Comparison of ENCODE assay signal across 1 cellular context in the genomic region with DNA sequence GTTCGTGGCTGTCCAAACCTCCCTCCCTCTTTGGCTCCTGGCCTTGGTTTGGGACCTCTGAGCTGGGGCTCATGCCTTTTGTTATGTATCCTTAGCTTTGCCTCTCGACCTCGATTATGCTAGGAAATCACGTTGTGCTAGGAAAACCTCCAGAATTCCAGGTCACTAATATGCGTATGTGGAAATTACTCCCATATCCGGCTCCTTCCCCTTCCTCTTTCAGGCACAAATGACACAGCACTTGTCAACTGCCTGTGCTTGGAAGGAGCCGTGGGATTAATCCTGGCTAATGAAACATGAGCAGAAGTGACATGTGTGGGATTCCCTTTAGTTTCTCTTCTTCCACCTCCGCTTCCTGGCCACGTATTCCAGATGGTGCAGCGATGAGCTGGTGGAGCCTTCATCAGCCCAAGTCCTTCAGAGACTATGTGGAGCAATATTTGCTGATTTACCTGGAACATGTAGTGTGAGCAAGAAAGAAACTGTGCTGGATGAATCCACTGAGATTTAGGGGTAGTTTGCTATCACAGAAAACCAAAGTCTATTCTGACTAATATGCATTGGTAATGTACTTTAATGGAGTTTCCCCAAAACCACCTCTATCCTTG.
TF ChIP-seq lines count a peak whose summit lies in the region.

No MANE protein-coding gene starts in this region.

TF ChIP-seq in GM12878, 131 proteins besides CTCF, POLR2A, EP300 and RAD21 (continued from another document and continues in another):
- TF ChIP-seq, protein P1, sequence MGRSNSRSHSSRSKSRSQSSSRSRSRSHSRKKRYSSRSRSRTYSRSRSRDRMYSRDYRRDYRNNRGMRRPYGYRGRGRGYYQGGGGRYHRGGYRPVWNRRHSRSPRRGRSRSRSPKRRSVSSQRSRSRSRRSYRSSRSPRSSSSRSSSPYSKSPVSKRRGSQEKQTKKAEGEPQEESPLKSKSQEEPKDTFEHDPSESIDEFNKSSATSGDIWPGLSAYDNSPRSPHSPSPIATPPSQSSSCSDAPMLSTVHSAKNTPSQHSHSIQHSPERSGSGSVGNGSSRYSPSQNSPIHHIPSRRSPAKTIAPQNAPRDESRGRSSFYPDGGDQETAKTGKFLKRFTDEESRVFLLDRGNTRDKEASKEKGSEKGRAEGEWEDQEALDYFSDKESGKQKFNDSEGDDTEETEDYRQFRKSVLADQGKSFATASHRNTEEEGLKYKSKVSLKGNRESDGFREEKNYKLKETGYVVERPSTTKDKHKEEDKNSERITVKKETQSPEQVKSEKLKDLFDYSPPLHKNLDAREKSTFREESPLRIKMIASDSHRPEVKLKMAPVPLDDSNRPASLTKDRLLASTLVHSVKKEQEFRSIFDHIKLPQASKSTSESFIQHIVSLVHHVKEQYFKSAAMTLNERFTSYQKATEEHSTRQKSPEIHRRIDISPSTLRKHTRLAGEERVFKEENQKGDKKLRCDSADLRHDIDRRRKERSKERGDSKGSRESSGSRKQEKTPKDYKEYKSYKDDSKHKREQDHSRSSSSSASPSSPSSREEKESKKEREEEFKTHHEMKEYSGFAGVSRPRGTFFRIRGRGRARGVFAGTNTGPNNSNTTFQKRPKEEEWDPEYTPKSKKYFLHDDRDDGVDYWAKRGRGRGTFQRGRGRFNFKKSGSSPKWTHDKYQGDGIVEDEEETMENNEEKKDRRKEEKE (IDR thresholded peaks at IDR 0.05) = no peak
- TF ChIP-seq NFIC (IDR thresholded peaks at IDR 0.05; ENCODE audit: low read depth, low read length) = peak; percentile 95
- TF ChIP-seq CREM (IDR thresholded peaks at IDR 0.05; ENCODE audit: low read depth) = peak; percentile 63; the same call in 1 of the 2 replicates
- TF ChIP-seq KAT2A (conservative IDR thresholded peaks at IDR 0.05; ENCODE audit: control insufficient read depth, low read depth, low read length) = no peak
- TF ChIP-seq FOXM1 (IDR thresholded peaks at IDR 0.05; ENCODE audit: low read depth, low read length) = peak; percentile 88; the same call in 1 of the 2 replicates
- TF ChIP-seq, protein P2, sequence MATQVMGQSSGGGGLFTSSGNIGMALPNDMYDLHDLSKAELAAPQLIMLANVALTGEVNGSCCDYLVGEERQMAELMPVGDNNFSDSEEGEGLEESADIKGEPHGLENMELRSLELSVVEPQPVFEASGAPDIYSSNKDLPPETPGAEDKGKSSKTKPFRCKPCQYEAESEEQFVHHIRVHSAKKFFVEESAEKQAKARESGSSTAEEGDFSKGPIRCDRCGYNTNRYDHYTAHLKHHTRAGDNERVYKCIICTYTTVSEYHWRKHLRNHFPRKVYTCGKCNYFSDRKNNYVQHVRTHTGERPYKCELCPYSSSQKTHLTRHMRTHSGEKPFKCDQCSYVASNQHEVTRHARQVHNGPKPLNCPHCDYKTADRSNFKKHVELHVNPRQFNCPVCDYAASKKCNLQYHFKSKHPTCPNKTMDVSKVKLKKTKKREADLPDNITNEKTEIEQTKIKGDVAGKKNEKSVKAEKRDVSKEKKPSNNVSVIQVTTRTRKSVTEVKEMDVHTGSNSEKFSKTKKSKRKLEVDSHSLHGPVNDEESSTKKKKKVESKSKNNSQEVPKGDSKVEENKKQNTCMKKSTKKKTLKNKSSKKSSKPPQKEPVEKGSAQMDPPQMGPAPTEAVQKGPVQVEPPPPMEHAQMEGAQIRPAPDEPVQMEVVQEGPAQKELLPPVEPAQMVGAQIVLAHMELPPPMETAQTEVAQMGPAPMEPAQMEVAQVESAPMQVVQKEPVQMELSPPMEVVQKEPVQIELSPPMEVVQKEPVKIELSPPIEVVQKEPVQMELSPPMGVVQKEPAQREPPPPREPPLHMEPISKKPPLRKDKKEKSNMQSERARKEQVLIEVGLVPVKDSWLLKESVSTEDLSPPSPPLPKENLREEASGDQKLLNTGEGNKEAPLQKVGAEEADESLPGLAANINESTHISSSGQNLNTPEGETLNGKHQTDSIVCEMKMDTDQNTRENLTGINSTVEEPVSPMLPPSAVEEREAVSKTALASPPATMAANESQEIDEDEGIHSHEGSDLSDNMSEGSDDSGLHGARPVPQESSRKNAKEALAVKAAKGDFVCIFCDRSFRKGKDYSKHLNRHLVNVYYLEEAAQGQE (IDR thresholded peaks at IDR 0.05; ENCODE audit: low read depth, low read length) = no peak
- no peak for TF ChIP-seq DPF2 (IDR thresholded peaks at IDR 0.05)
- TF ChIP-seq MYB (IDR thresholded peaks at IDR 0.05; ENCODE audit: borderline replicate concordance, low read depth, low read length) = no peak
- TF ChIP-seq, protein P3, sequence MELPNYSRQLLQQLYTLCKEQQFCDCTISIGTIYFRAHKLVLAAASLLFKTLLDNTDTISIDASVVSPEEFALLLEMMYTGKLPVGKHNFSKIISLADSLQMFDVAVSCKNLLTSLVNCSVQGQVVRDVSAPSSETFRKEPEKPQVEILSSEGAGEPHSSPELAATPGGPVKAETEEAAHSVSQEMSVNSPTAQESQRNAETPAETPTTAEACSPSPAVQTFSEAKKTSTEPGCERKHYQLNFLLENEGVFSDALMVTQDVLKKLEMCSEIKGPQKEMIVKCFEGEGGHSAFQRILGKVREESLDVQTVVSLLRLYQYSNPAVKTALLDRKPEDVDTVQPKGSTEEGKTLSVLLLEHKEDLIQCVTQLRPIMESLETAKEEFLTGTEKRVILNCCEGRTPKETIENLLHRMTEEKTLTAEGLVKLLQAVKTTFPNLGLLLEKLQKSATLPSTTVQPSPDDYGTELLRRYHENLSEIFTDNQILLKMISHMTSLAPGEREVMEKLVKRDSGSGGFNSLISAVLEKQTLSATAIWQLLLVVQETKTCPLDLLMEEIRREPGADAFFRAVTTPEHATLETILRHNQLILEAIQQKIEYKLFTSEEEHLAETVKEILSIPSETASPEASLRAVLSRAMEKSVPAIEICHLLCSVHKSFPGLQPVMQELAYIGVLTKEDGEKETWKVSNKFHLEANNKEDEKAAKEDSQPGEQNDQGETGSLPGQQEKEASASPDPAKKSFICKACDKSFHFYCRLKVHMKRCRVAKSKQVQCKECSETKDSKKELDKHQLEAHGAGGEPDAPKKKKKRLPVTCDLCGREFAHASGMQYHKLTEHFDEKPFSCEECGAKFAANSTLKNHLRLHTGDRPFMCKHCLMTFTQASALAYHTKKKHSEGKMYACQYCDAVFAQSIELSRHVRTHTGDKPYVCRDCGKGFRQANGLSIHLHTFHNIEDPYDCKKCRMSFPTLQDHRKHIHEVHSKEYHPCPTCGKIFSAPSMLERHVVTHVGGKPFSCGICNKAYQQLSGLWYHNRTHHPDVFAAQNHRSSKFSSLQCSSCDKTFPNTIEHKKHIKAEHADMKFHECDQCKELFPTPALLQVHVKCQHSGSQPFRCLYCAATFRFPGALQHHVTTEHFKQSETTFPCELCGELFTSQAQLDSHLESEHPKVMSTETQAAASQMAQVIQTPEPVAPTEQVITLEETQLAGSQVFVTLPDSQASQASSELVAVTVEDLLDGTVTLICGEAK (IDR thresholded peaks at IDR 0.05; ENCODE audit: borderline replicate concordance) = no peak
- peak; percentile 69; the same call in 1 of the 2 replicates for TF ChIP-seq BCL11A (IDR thresholded peaks at IDR 0.05; ENCODE audit: low read depth, low read length)
- TF ChIP-seq ASH2L (IDR thresholded peaks at IDR 0.05; ENCODE audit: borderline replicate concordance, low read depth) = no peak
- TF ChIP-seq GABPA (IDR thresholded peaks at IDR 0.05; ENCODE audit: low read depth) = 0 out of 2 replicates have a peak, but pooled peaks have one; percentile 43
- TF ChIP-seq CREB1 (IDR thresholded peaks at IDR 0.05; ENCODE audit: low read depth) = no peak
- TF ChIP-seq TBL1XR1 (IDR thresholded peaks at IDR 0.05; ENCODE audit: low read depth, low read length) = no peak
- no peak for TF ChIP-seq NFYA (IDR thresholded peaks at IDR 0.05; ENCODE audit: borderline replicate concordance, low read depth, low read length)
- no peak for TF ChIP-seq ZSCAN29 (IDR thresholded peaks at IDR 0.05)
- TF ChIP-seq SMC3 (IDR thresholded peaks at IDR 0.05; ENCODE audit: borderline replicate concordance, low read length) = no peak
- 0 out of 2 replicates have a peak, but pooled peaks have one; percentile 27 for TF ChIP-seq PML (IDR thresholded peaks at IDR 0.05; ENCODE audit: low read length)
- TF ChIP-seq STAT3 (IDR thresholded peaks at IDR 0.05; ENCODE audit: low read depth, low read length) = no peak
- no peak for TF ChIP-seq NBN (IDR thresholded peaks at IDR 0.05)
- TF ChIP-seq ETV6 (conservative IDR thresholded peaks at IDR 0.05 in 1 of 2, IDR thresholded peaks at IDR 0.05 in 1 of 2; ENCODE audit: borderline replicate concordance in 1 of 2, low read depth in 1 of 2) = peak in 1 of 2 experiments; percentile 35; a peak in 1 of 4 replicates
- TF ChIP-seq, protein P4, sequence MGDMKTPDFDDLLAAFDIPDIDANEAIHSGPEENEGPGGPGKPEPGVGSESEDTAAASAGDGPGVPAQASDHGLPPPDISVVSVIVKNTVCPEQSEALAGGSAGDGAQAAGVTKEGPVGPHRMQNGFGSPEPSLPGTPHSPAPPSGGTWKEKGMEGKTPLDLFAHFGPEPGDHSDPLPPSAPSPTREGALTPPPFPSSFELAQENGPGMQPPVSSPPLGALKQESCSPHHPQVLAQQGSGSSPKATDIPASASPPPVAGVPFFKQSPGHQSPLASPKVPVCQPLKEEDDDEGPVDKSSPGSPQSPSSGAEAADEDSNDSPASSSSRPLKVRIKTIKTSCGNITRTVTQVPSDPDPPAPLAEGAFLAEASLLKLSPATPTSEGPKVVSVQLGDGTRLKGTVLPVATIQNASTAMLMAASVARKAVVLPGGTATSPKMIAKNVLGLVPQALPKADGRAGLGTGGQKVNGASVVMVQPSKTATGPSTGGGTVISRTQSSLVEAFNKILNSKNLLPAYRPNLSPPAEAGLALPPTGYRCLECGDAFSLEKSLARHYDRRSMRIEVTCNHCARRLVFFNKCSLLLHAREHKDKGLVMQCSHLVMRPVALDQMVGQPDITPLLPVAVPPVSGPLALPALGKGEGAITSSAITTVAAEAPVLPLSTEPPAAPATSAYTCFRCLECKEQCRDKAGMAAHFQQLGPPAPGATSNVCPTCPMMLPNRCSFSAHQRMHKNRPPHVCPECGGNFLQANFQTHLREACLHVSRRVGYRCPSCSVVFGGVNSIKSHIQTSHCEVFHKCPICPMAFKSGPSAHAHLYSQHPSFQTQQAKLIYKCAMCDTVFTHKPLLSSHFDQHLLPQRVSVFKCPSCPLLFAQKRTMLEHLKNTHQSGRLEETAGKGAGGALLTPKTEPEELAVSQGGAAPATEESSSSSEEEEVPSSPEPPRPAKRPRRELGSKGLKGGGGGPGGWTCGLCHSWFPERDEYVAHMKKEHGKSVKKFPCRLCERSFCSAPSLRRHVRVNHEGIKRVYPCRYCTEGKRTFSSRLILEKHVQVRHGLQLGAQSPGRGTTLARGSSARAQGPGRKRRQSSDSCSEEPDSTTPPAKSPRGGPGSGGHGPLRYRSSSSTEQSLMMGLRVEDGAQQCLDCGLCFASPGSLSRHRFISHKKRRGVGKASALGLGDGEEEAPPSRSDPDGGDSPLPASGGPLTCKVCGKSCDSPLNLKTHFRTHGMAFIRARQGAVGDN (IDR thresholded peaks at IDR 0.05) = no peak
- TF ChIP-seq, protein P5, sequence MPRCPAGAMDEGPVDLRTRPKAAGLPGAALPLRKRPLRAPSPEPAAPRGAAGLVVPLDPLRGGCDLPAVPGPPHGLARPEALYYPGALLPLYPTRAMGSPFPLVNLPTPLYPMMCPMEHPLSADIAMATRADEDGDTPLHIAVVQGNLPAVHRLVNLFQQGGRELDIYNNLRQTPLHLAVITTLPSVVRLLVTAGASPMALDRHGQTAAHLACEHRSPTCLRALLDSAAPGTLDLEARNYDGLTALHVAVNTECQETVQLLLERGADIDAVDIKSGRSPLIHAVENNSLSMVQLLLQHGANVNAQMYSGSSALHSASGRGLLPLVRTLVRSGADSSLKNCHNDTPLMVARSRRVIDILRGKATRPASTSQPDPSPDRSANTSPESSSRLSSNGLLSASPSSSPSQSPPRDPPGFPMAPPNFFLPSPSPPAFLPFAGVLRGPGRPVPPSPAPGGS (IDR thresholded peaks at IDR 0.05; ENCODE audit: borderline replicate concordance, insufficient read depth, low read depth, low read length, poor library complexity, severe bottlenecking) = peak; percentile 84
- TF ChIP-seq, protein P6, sequence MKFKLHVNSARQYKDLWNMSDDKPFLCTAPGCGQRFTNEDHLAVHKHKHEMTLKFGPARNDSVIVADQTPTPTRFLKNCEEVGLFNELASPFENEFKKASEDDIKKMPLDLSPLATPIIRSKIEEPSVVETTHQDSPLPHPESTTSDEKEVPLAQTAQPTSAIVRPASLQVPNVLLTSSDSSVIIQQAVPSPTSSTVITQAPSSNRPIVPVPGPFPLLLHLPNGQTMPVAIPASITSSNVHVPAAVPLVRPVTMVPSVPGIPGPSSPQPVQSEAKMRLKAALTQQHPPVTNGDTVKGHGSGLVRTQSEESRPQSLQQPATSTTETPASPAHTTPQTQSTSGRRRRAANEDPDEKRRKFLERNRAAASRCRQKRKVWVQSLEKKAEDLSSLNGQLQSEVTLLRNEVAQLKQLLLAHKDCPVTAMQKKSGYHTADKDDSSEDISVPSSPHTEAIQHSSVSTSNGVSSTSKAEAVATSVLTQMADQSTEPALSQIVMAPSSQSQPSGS (IDR thresholded peaks at IDR 0.05; ENCODE audit: low read length) = peak; percentile 80
- TF ChIP-seq CBFB (IDR thresholded peaks at IDR 0.05; ENCODE audit: low read depth) = no peak
- no peak for TF ChIP-seq MEF2B (IDR thresholded peaks at IDR 0.05; ENCODE audit: partially characterized antibody, poor library complexity, severe bottlenecking)
- no peak for TF ChIP-seq TCF7 (IDR thresholded peaks at IDR 0.05; ENCODE audit: borderline replicate concordance)
- TF ChIP-seq IRF4 (IDR thresholded peaks at IDR 0.05; ENCODE audit: low read depth, low read length) = 0 out of 2 replicates have a peak, but pooled peaks have one; percentile 57
- TF ChIP-seq ZNF384 (IDR thresholded peaks at IDR 0.05; ENCODE audit: borderline replicate concordance, low read depth, low read length) = no peak
- peak; percentile 83 for TF ChIP-seq EED (IDR thresholded peaks at IDR 0.05; ENCODE audit: low read depth)
- TF ChIP-seq, protein P7, sequence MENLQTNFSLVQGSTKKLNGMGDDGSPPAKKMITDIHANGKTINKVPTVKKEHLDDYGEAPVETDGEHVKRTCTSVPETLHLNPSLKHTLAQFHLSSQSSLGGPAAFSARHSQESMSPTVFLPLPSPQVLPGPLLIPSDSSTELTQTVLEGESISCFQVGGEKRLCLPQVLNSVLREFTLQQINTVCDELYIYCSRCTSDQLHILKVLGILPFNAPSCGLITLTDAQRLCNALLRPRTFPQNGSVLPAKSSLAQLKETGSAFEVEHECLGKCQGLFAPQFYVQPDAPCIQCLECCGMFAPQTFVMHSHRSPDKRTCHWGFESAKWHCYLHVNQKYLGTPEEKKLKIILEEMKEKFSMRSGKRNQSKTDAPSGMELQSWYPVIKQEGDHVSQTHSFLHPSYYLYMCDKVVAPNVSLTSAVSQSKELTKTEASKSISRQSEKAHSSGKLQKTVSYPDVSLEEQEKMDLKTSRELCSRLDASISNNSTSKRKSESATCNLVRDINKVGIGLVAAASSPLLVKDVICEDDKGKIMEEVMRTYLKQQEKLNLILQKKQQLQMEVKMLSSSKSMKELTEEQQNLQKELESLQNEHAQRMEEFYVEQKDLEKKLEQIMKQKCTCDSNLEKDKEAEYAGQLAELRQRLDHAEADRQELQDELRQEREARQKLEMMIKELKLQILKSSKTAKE (IDR thresholded peaks at IDR 0.05; ENCODE audit: low read depth, poor library complexity, severe bottlenecking) = no peak
- TF ChIP-seq TCF12 (IDR thresholded peaks at IDR 0.05; ENCODE audit: low read depth, low read length) = no peak
- TF ChIP-seq JUNB (IDR thresholded peaks at IDR 0.05) = peak; percentile 98
- TF ChIP-seq, protein P8, sequence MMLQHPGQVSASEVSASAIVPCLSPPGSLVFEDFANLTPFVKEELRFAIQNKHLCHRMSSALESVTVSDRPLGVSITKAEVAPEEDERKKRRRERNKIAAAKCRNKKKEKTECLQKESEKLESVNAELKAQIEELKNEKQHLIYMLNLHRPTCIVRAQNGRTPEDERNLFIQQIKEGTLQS (IDR thresholded peaks at IDR 0.05; ENCODE audit: borderline replicate concordance, extremely low read depth, low read depth, low read length) = no peak
- no peak for TF ChIP-seq MTA2 (IDR thresholded peaks at IDR 0.05; ENCODE audit: low read depth)
